ENCODE assay signal across 10 cellular contexts in genomic region chr6:158630944-158631616, GRCh38. TPM values are rescaled to one million over a fixed set of nuclear protein-coding genes. Genes with fewer than 3 reads are reported as not detected.
A peak's percentile ranks its signal among the peaks of the same experiment; 100 is the strongest.
DNase-seq lines count a peak whose midpoint lies in the region; ATAC-seq and TF ChIP-seq lines count a peak whose summit lies in the region.
"Had no signal": no experiment of that assay in that cellular context is flagged by ENCODE, and none has a peak within 500 bp of the region (broad histone marks: within the 10 kb centered on the region; RNA-seq: fewer than 3 reads in every experiment).

No MANE protein-coding gene starts in this region.

- H2BK120ac ChIP-seq in mesendoderm (ENCODE audit: low read depth, low read length): no peak overlapping the region

- H3K27me3 ChIP-seq in mesendoderm (ENCODE audit: insufficient read depth, low read length, poor library complexity): no peaks in the 10 kb centered on the region

- no peak overlapping the region for H2BK5ac ChIP-seq in mesendoderm (ENCODE audit: low read length)

- CTCF ChIA-PET in activated CD4-positive, alpha-beta T cell treated with anti-CD3 and anti-CD28 coated beads, Interleukin-2, amount 10 ng/mL, durations not matched to agents 7 days and 5 days (lab: Charles Lee): interaction anchor here (0.8 to 1.4 kb wide), 2 partner anchors 9 to 10 kb away, joined by 4 read pairs; no protein-coding TSS in a partner anchor

- no peak overlapping the region for H4K5ac ChIP-seq in mesendoderm (ENCODE audit: low read length)

- peaks cover 70% of the 10 kb centered on the region for H3K36me3 Mint-ChIP-seq in activated CD4-positive, alpha-beta T cell treated with anti-CD3 and anti-CD28 coated beads, Interleukin-2, amount 10 ng/mL, durations not matched to agents 7 days and 5 days (ENCODE audit: low read depth)
- peaks cover 90% of the 10 kb centered on the region for H3K36me3 Mint-ChIP-seq in dendritic cell treated with granulocyte-macrophage colony-stimulating factor and Interleukin-4, amounts not matched to agents 40 ng/mL and 50 ng/mL, for 4 days (ENCODE audit: low read depth)
- peaks cover 38% of the 10 kb centered on the region for H3K36me3 Mint-ChIP-seq in type B pancreatic cell

- peaks cover 58% of the 10 kb centered on the region for H3K4me1 Mint-ChIP-seq in activated CD4-positive, alpha-beta T cell treated with anti-CD3 and anti-CD28 coated beads, Interleukin-2, amount 10 ng/mL, durations not matched to agents 7 days and 5 days
- peaks cover 16% of the 10 kb centered on the region for H3K4me1 Mint-ChIP-seq in dendritic cell treated with granulocyte-macrophage colony-stimulating factor and Interleukin-4, amounts not matched to agents 40 ng/mL and 50 ng/mL, for 4 days (ENCODE audit: low read depth)
- peaks cover 16% of the 10 kb centered on the region for H3K4me1 Mint-ChIP-seq in type B pancreatic cell (ENCODE audit: unreplicated experiment)

- H3K36me3 ChIP-seq in mesendoderm (ENCODE audit: control insufficient read depth, insufficient read depth, low read length): peaks cover 4% of the 10 kb centered on the region

- H3K18ac ChIP-seq in mesendoderm (ENCODE audit: low read length): no peak overlapping the region

- peaks cover 1% of the 10 kb centered on the region for H3K79me1 ChIP-seq in mesendoderm (ENCODE audit: low read length)

- H3K27me3 Mint-ChIP-seq in activated CD4-positive, alpha-beta T cell treated with anti-CD3 and anti-CD28 coated beads, Interleukin-2, amount 10 ng/mL, durations not matched to agents 7 days and 5 days: no peaks in the 10 kb centered on the region
- H3K27me3 Mint-ChIP-seq in dendritic cell treated with granulocyte-macrophage colony-stimulating factor and Interleukin-4, amounts not matched to agents 40 ng/mL and 50 ng/mL, for 4 days: no peaks in the 10 kb centered on the region
- no peaks in the 10 kb centered on the region for H3K27me3 Mint-ChIP-seq in type B pancreatic cell

- peak overlapping the region; percentile 16 for H3K23ac ChIP-seq in mesendoderm (ENCODE audit: low read length)

- H3K4ac ChIP-seq in mesendoderm (ENCODE audit: low read depth, low read length): no peak overlapping the region

- no peaks in the 10 kb centered on the region for H3K9me3 Mint-ChIP-seq in activated CD4-positive, alpha-beta T cell treated with anti-CD3 and anti-CD28 coated beads, Interleukin-2, amount 10 ng/mL, durations not matched to agents 7 days and 5 days
- no peaks in the 10 kb centered on the region for H3K9me3 Mint-ChIP-seq in dendritic cell treated with granulocyte-macrophage colony-stimulating factor and Interleukin-4, amounts not matched to agents 40 ng/mL and 50 ng/mL, for 4 days
- no peaks in the 10 kb centered on the region for H3K9me3 Mint-ChIP-seq in type B pancreatic cell

- H3K4me3 ChIP-seq in mesendoderm (ENCODE audit: low read length): no peak overlapping the region

- H3K4me1 ChIP-seq in mesendoderm (ENCODE audit: control insufficient read depth, low read depth, low read length): no peaks in the 10 kb centered on the region

- no peak for ATAC-seq in GM19463 (IDR thresholded peaks at IDR 0.05; ENCODE audit: unreplicated experiment)

- no peaks in the 10 kb centered on the region for H3K79me2 ChIP-seq in mesendoderm (ENCODE audit: control insufficient read depth, insufficient read depth, low read length)

- POLR2A ChIA-PET in activated CD4-positive, alpha-beta T cell treated with anti-CD3 and anti-CD28 coated beads, Interleukin-2, amount 10 ng/mL, durations not matched to agents 7 days and 5 days (lab: Charles Lee): no interaction called here

- H3K4me3 Mint-ChIP-seq in activated CD4-positive, alpha-beta T cell treated with anti-CD3 and anti-CD28 coated beads, Interleukin-2, amount 10 ng/mL, durations not matched to agents 7 days and 5 days: no peak overlapping the region
- no peak overlapping the region for H3K4me3 Mint-ChIP-seq in dendritic cell treated with granulocyte-macrophage colony-stimulating factor and Interleukin-4, amounts not matched to agents 40 ng/mL and 50 ng/mL, for 4 days
- no peak overlapping the region for H3K4me3 Mint-ChIP-seq in type B pancreatic cell

- no peak for DNase-seq in activated CD4-positive, alpha-beta T cell treated with anti-CD3 and anti-CD28 coated beads, Interleukin-2, amount 10 ng/mL, durations not matched to agents 7 days and 5 days
- no peak for DNase-seq in activated CD4-positive, alpha-beta T cell treated with anti-CD3 and anti-CD28 coated beads, Interleukin-2, amount 50 U/mL, for 48 hours
- DNase-seq in mesendoderm: no peak
- DNase-seq in type B pancreatic cell (ENCODE audit: extremely low spot score, unreplicated experiment): no peak
- no peak for DNase-seq in NCI-H1694 (lab: John Stamatoyannopoulos, UW)
- DNase-seq in NCI-H2081 (lab: John Stamatoyannopoulos, UW): no peak
- DNase-seq: NCI-H1436, nucleus accumbens had no signal

- H2BK15ac ChIP-seq in mesendoderm (replicated peaks; ENCODE audit: low read depth): no peak overlapping the region

- no peak for TF ChIP-seq CTCF in type B pancreatic cell (conservative IDR thresholded peaks at IDR 0.05)

- intact Hi-C loops in dendritic cell treated with granulocyte-macrophage colony-stimulating factor and Interleukin-4, amounts not matched to agents 40 ng/mL and 50 ng/mL, for 4 days (cut with micrococcal nuclease): no loop called here

- no peak overlapping the region for H3K27ac ChIP-seq in mesendoderm (ENCODE audit: low read depth, low read length)

- no CpG with 5 or more reads among the region's 19 CpGs for WGBS in mesendoderm (ENCODE audit: extremely low coverage, insufficient coverage, low lambda C conversion rate)

- peak overlapping the region; percentile 82 for H3K27ac Mint-ChIP-seq in activated CD4-positive, alpha-beta T cell treated with anti-CD3 and anti-CD28 coated beads, Interleukin-2, amount 10 ng/mL, durations not matched to agents 7 days and 5 days
- H3K27ac Mint-ChIP-seq in dendritic cell treated with granulocyte-macrophage colony-stimulating factor and Interleukin-4, amounts not matched to agents 40 ng/mL and 50 ng/mL, for 4 days: peak overlapping the region; percentile 31
- H3K27ac Mint-ChIP-seq in type B pancreatic cell: peak overlapping the region; percentile 7

- H3K9ac ChIP-seq in mesendoderm (ENCODE audit: low read length): no peak overlapping the region

- H4K8ac ChIP-seq in mesendoderm (ENCODE audit: low read depth, low read length): no peak overlapping the region

- no peak overlapping the region for H3K4me2 ChIP-seq in mesendoderm (ENCODE audit: low read length)

- no peak overlapping the region for H3K56ac ChIP-seq in mesendoderm (ENCODE audit: low read length)

- H2AK5ac ChIP-seq in mesendoderm (ENCODE audit: low read length): no peak overlapping the region

RNA-seq across cellular contexts. Expression of gene DYNLT1, which starts 13.5 kb away (rescaled TPM):
- total RNA-seq in activated CD4-positive, alpha-beta T cell treated with anti-CD3 and anti-CD28 coated beads, Interleukin-2, amount 10 ng/mL, durations not matched to agents 7 days and 5 days: 100 to 1,000 TPM in 1 of 2 experiments, 10 to 100 TPM in 1; 81.4 to 102 TPM
- polyA plus RNA-seq in mesendoderm (2013, experiment 1 of 2): 123 TPM
- polyA plus RNA-seq in mesendoderm (2013, experiment 2 of 2): 121 TPM
- total RNA-seq in type B pancreatic cell (ENCODE audit: low replicate concordance): 138 and 149 TPM in 2 replicates

RNA-seq across cellular contexts. Expression of gene SYTL3, which starts 18.8 kb away (rescaled TPM):
- 10 to 100 TPM; 25.8 to 26.9 TPM for total RNA-seq in activated CD4-positive, alpha-beta T cell treated with anti-CD3 and anti-CD28 coated beads, Interleukin-2, amount 10 ng/mL, durations not matched to agents 7 days and 5 days
- 0.25 TPM for polyA plus RNA-seq in mesendoderm (2013, experiment 1 of 2)
- polyA plus RNA-seq in mesendoderm (2013, experiment 2 of 2): 0.17 TPM
- 2.2 and 2.8 TPM in 2 replicates for total RNA-seq in type B pancreatic cell (ENCODE audit: low replicate concordance)

Comparison
In these comparisons a context has a peak if more than half of its experiments do, and no peak if none do; other contexts are left out.
1. H3K27ac Mint-ChIP-seq: peak in every context shown above with its lines; median percentile 82 in activated CD4-positive, alpha-beta T cell treated with anti-CD3 and anti-CD28 coated beads, Interleukin-2, amount 10 ng/mL, durations not matched to agents 7 days and 5 days; 31 in dendritic cell treated with granulocyte-macrophage colony-stimulating factor and Interleukin-4, amounts not matched to agents 40 ng/mL and 50 ng/mL, for 4 days; 7 in type B pancreatic cell.